Comparison of ENCODE assay signal across 21 cellular contexts in genomic region chr11:68258363-68258765, GRCh38. TPM values are rescaled to one million over a fixed set of nuclear protein-coding genes. Genes with fewer than 3 reads are reported as not detected.
DNase-seq lines count a peak whose midpoint lies in the region; ATAC-seq and TF ChIP-seq lines count a peak whose summit lies in the region.
"Had no signal": no experiment of that assay in that cellular context is flagged by ENCODE, and none has a peak within 500 bp of the region (broad histone marks: within the 10 kb centered on the region; RNA-seq: fewer than 3 reads in every experiment).

No MANE protein-coding gene starts in this region.

- H3K4me1 Mint-ChIP-seq in naive B cell (peaks cover 19 to 42% (median 41%) of the 10 kb centered on the region in 3 donors), progenitor cell of endocrine pancreas (ENCODE audit: low read depth) (no peaks in the 10 kb centered on the region)

- H3K27ac Mint-ChIP-seq in naive B cell: peak overlapping the region in 4 of 6 donors; percentile 60 to 86 (median 70)
- no peak overlapping the region for H3K27ac Mint-ChIP-seq in progenitor cell of endocrine pancreas
- H3K27ac Mint-ChIP-seq: CD8-positive, alpha-beta T cell had no signal

- no peak for TF ChIP-seq EP300 in tibial nerve (IDR thresholded peaks at IDR 0.05)

- no peak for ATAC-seq in naive B cell (ENCODE audit: low read depth in 2 of 2)
- ATAC-seq: CD8-positive, alpha-beta T cell had no signal

- WGBS in tibial nerve, 2 donors: 88 to 90% methylated on average over 13 of the region's 13 CpGs

- peak overlapping the region in 1 of 8 donors; percentile 60 for H3K4me3 Mint-ChIP-seq in naive B cell
- no peak overlapping the region for H3K4me3 Mint-ChIP-seq in progenitor cell of endocrine pancreas (ENCODE audit: low read depth)
- H3K4me3 Mint-ChIP-seq: CD8-positive, alpha-beta T cell had no signal

- H3K9me3 Mint-ChIP-seq in naive B cell: no peaks in the 10 kb centered on the region
- H3K9me3 Mint-ChIP-seq in progenitor cell of endocrine pancreas (ENCODE audit: low read depth): no peaks in the 10 kb centered on the region
- H3K9me3 Mint-ChIP-seq: CD8-positive, alpha-beta T cell had no signal

- H3K4me3 ChIP-seq in uterus (no peak overlapping the region), tibial nerve (no peak overlapping the region)
- H3K4me3 ChIP-seq: BLaER1 had no signal

- H3K36me3 Mint-ChIP-seq in naive B cell (peaks cover 10 to 14% of the 10 kb centered on the region in 2 donors), progenitor cell of endocrine pancreas (ENCODE audit: insufficient read depth) (peaks cover 12% of the 10 kb centered on the region)

- no peaks in the 10 kb centered on the region for H3K27me3 ChIP-seq in uterus
- H3K27me3 ChIP-seq in tibial nerve: no peaks in the 10 kb centered on the region
- H3K27me3 ChIP-seq: BLaER1, Peyer's patch had no signal

- DNase-seq in activated CD8-positive, alpha-beta memory T cell treated with anti-CD3 and anti-CD28 coated beads, Interleukin-2, amount 50 U/mL, for 48 hours: peak; percentile 49
- DNase-seq in activated CD8-positive, alpha-beta memory T cell treated with anti-CD3 and anti-CD28 coated beads, Interleukin-2, amount 50 U/mL, for 4 hours: no peak
- DNase-seq in islet precursor cell: peak; percentile 52
- no peak for DNase-seq in naive B cell
- DNase-seq in uterus: no peak
- no peak for DNase-seq in activated gamma-delta T cell (lab: John Stamatoyannopoulos, UW)
- no peak for DNase-seq in tibial nerve (ENCODE audit: low spot score in 2 of 2)
- no peak for DNase-seq in progenitor cell of endocrine pancreas (ENCODE audit: low spot score, unreplicated experiment)
- DNase-seq: 8988T; CD8-positive, alpha-beta T cell; DND-41; GOT3; Kasumi-1; NCI-H1105; NCI-H1694 treated with DMSO at 0.1 percent for 48 hours; NCI-H2107; NCI-H226; NCI-H524 treated with DMSO at 0.1 percent for 48 hours; Right ventricle myocardium superior had no signal

- H3K27me3 Mint-ChIP-seq in naive B cell: no peaks in the 10 kb centered on the region
- peaks cover 3% of the 10 kb centered on the region for H3K27me3 Mint-ChIP-seq in progenitor cell of endocrine pancreas

- intact Hi-C loops in uterus (cut with DNase I; ENCODE audit: low total_unique reads): loop anchor here (5.0 kb wide), 1 partner anchor 39 kb away; no protein-coding TSS in a partner anchor

- no peaks in the 10 kb centered on the region for H3K36me3 ChIP-seq in uterus
- H3K36me3 ChIP-seq in tibial nerve: peaks cover 0 to 34% (median 0%) of the 10 kb centered on the region in 3 donors

- H3K4me1 ChIP-seq in uterus (peaks cover 5 to 8% of the 10 kb centered on the region in 2 donors), tibial nerve (peaks cover 0 to 36% (median 4%) of the 10 kb centered on the region in 4 donors)

- TF ChIP-seq POLR2A in uterus (IDR thresholded peaks at IDR 0.05): no peak
- no peak for TF ChIP-seq POLR2A in tibial nerve (IDR thresholded peaks at IDR 0.05)

- H3K9me3 ChIP-seq in uterus: no peaks in the 10 kb centered on the region
- H3K9me3 ChIP-seq in tibial nerve: no peaks in the 10 kb centered on the region
- H3K9me3 ChIP-seq: BLaER1, Peyer's patch had no signal

- H3K27ac ChIP-seq in uterus (peak overlapping the region; percentile 79 to 81), tibial nerve (peak overlapping the region in 2 of 4 donors; percentile 32 to 77)
- H3K27ac ChIP-seq: BLaER1 had no signal

- TF ChIP-seq CTCF in uterus (IDR thresholded peaks at IDR 0.05): no peak
- no peak for TF ChIP-seq CTCF in tibial nerve (IDR thresholded peaks at IDR 0.05)
- TF ChIP-seq CTCF in progenitor cell of endocrine pancreas (IDR thresholded peaks at IDR 0.05; ENCODE audit: unreplicated experiment): no peak

RNA-seq across cellular contexts. Expression of gene C11orf24, which starts 13.4 kb away (rescaled TPM):
- 10 to 100 TPM; 22.2 to 67.0 (median 42.5) TPM for polyA plus RNA-seq in naive B cell (ENCODE audit: low read depth in 6 of 6)
- total RNA-seq in uterus (100 to 1,000 TPM in 1 of 4 donors, 10 to 100 TPM in 3; 23.2 to 136 (median 33.4) TPM), tibial nerve (10 to 100 TPM; 33.3 to 59.4 (median 41.2) TPM), progenitor cell of endocrine pancreas (35.1 and 35.3 TPM in 2 replicates)

RNA-seq across cellular contexts. Expression of gene KMT5B, which starts 45.3 kb away (rescaled TPM):
- 10 to 100 TPM; 34.7 to 67.8 (median 46.3) TPM for polyA plus RNA-seq in naive B cell (ENCODE audit: low read depth in 6 of 6)
- total RNA-seq in uterus (100 to 1,000 TPM in 1 of 4 donors, 10 to 100 TPM in 3; 13.5 to 108 (median 79.4) TPM), tibial nerve (10 to 100 TPM; 25.5 to 47.1 (median 40.3) TPM), progenitor cell of endocrine pancreas (67.5 and 68.7 TPM in 2 replicates)

RNA-seq across cellular contexts. Expression of gene LRP5, which starts 54.0 kb away (rescaled TPM):
- under 1 TPM in 5 of 6 donors, not detected in 1; 0.04 to 0.88 (median 0.56) TPM for polyA plus RNA-seq in naive B cell (ENCODE audit: low read depth in 6 of 6)
- 10 to 100 TPM; 19.1 to 86.2 (median 43.9) TPM for total RNA-seq in uterus
- 10 to 100 TPM; 22.3 to 43.2 (median 33.8) TPM for total RNA-seq in tibial nerve
- 114 and 115 TPM in 2 replicates for total RNA-seq in progenitor cell of endocrine pancreas

Comparison
In these comparisons a context has a peak if more than half of its experiments do, and no peak if none do; other contexts are left out.
1. DNase-seq: peak in activated CD8-positive, alpha-beta memory T cell treated with anti-CD3 and anti-CD28 coated beads, Interleukin-2, amount 50 U/mL, for 48 hours (single experiment) and islet precursor cell (single experiment); none in activated CD8-positive, alpha-beta memory T cell treated with anti-CD3 and anti-CD28 coated beads, Interleukin-2, amount 50 U/mL, for 4 hours (single experiment), naive B cell (single experiment), uterus (0 of 2), activated gamma-delta T cell (single experiment), tibial nerve (0 of 2) and progenitor cell of endocrine pancreas (single experiment).